ENCODE assay signal across 1 cellular context in genomic region chr19:47112664-47113445, GRCh38.
TF ChIP-seq lines count a peak whose summit lies in the region.

No MANE protein-coding gene starts in this region.

TF ChIP-seq in IMR-90, 13 proteins besides CTCF, POLR2A, EP300 and RAD21 (continued from another document):
- no peak; the same call in 1 of the 2 replicates for TF ChIP-seq CHD1 (IDR thresholded peaks at IDR 0.05; ENCODE audit: low read depth, low read length)
- no peak for TF ChIP-seq MXI1 (IDR thresholded peaks at IDR 0.05; ENCODE audit: borderline replicate concordance, low read depth, low read length)
